In the genomic region with DNA sequence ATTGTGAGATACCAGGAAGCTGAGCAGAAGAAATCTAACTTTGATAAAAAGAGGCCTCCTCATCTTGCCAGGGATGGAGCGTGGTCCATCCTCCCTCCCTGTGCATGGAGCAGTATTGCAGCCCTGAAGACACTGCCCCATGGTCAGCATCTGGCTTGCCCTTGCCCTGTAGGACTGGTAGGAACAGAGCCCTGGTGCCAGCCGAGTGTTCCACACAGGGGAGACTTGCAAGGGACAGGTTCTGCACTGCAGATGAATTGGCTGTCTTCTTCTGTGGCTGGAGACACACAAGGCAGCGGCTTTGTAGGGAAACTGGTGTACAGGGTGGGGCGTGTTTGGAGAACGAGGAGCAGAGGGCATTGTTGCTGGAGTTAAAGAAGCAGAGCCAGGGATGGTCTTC, we compare ENCODE assay signal across 22 cellular contexts.
DNase-seq lines count a peak whose midpoint lies in the region; ATAC-seq, FAIRE-seq and TF ChIP-seq lines count a peak whose summit lies in the region.
"Had no signal": no experiment of that assay in that cellular context is flagged by ENCODE, and none has a peak within 500 bp of the region (broad histone marks: within the 10 kb centered on the region; RNA-seq: fewer than 3 reads in every experiment).

No MANE protein-coding gene starts in this region.

- no peak overlapping the region for H3K14ac ChIP-seq in H1 (ENCODE audit: insufficient read length)
- peak overlapping the region; percentile 39 for H3K14ac ChIP-seq in neuronal stem cell (ENCODE audit: low read length)

- no peak for DNase-seq in activated naive CD8-positive, alpha-beta T cell treated with anti-CD3 and anti-CD28 coated beads, Interleukin-2, amount 50 U/mL, for 24 hours
- DNase-seq in H1 (ENCODE audit: low read depth in 1 of 2, low spot score in 2 of 2), result no peak
- no peak for DNase-seq in neuronal stem cell (ENCODE audit: low spot score)
- DNase-seq in 8988T, result no peak
- DNase-seq in hepatocyte (ENCODE audit: low spot score), result no peak
- DNase-seq: AML-193, EL, GF-D8, Karpas-422, MV-4-11, NCI-H1105 treated with DMSO at 0.1 percent for 48 hours, NCI-H2029 treated with DMSO at 0.1 percent for 48 hours, NCI-H2171, NCI-H524 treated with DMSO at 0.1 percent for 48 hours, NCI-H82, Peyer's patch, SJCRH30 had no signal

- H3K18ac ChIP-seq in H1 (ENCODE audit: extremely low read depth, low read length), result no peak overlapping the region
- no peak overlapping the region for H3K18ac ChIP-seq in neuronal stem cell (ENCODE audit: low read length)

- H3K4me3 ChIP-seq in H1 (ENCODE audit: extremely low read depth in 1 of 4, insufficient read depth in 2 of 4, low read depth in 3 of 4, low read length in 4 of 4) (no peak overlapping the region), neuronal stem cell (ENCODE audit: low read length in 2 of 2) (no peak overlapping the region), hepatocyte (no peak overlapping the region)
- H3K4me3 ChIP-seq: Peyer's patch, SJCRH30 had no signal

- H3K36me3 Mint-ChIP-seq in activated naive CD8-positive, alpha-beta T cell, result peaks cover 2% of the 10 kb centered on the region
- peaks cover 3% of the 10 kb centered on the region for H3K36me3 Mint-ChIP-seq in activated naive CD8-positive, alpha-beta T cell treated with anti-CD3 and anti-CD28 coated beads, Interleukin-2, amount 50 U/mL, for 24 hours (ENCODE audit: low read depth)

- FAIRE-seq in H1 (lab: Jason Lieb, UNC), result no peak
- FAIRE-seq: D721Med had no signal

- H3K4ac ChIP-seq in H1 (replicated peaks; ENCODE audit: insufficient read length, low read depth, low read length) (no peak overlapping the region), neuronal stem cell (ENCODE audit: low read length) (no peak overlapping the region)

- H3K4me2 ChIP-seq in H1 (ENCODE audit: insufficient read depth in 1 of 2, low read depth in 2 of 2, low read length in 2 of 2) (no peak overlapping the region), neuronal stem cell (ENCODE audit: insufficient read depth, low read length, poor library complexity, severe bottlenecking) (no peak overlapping the region), hepatocyte (no peak overlapping the region)

- peak overlapping the region; percentile 22 for H3K27ac Mint-ChIP-seq in activated naive CD8-positive, alpha-beta T cell
- no peak overlapping the region for H3K27ac Mint-ChIP-seq in activated naive CD8-positive, alpha-beta T cell treated with anti-CD3 and anti-CD28 coated beads, Interleukin-2, amount 50 U/mL, for 24 hours

- H3K4me1 ChIP-seq in H1 (replicated peaks in 1 of 4; ENCODE audit: control insufficient read depth in 3 of 4, insufficient read depth in 4 of 4, low read length in 3 of 4) (peaks cover 0 to 9% (median 6%) of the 10 kb centered on the region in 4 experiments; a peak in 4 of 7 replicates), neuronal stem cell (ENCODE audit: control insufficient read depth in 2 of 2, insufficient read depth in 1 of 2, low read depth in 1 of 2, low read length in 2 of 2) (peaks cover 19 to 42% of the 10 kb centered on the region in 2 donors), hepatocyte (ENCODE audit: insufficient read depth) (no peaks in the 10 kb centered on the region)
- H3K4me1 ChIP-seq: Peyer's patch, SJCRH30 had no signal

- peaks cover 0 to 2% of the 10 kb centered on the region in 2 experiments for H4K20me1 ChIP-seq in H1 (replicated peaks in 1 of 2; ENCODE audit: control insufficient read depth in 1 of 2, insufficient read depth in 2 of 2, low read length in 2 of 2)
- no peaks in the 10 kb centered on the region for H4K20me1 ChIP-seq in hepatocyte (ENCODE audit: insufficient read depth, poor library complexity, severe bottlenecking)

- H3K9me3 ChIP-seq in H1 (ENCODE audit: insufficient read depth in 2 of 2, low read depth in 1 of 2, low read length in 1 of 2) (no peaks in the 10 kb centered on the region; a peak in 1 of 4 replicates), neuronal stem cell (replicated peaks in 1 of 2; ENCODE audit: control insufficient read depth in 2 of 2, insufficient read depth in 1 of 2, low read depth in 1 of 2, low read length in 2 of 2) (peaks cover 0 to 4% of the 10 kb centered on the region in 2 donors), hepatocyte (ENCODE audit: low read depth) (no peaks in the 10 kb centered on the region)
- H3K9me3 ChIP-seq: Peyer's patch, SJCRH30 had no signal

- H2BK12ac ChIP-seq in H1 (ENCODE audit: low read depth, low read length) (0 out of 2 replicates have a peak overlapping the region, but pooled peaks have one; percentile 60), neuronal stem cell (ENCODE audit: low read length) (no peak overlapping the region)

- H4K91ac ChIP-seq in H1 (replicated peaks; ENCODE audit: insufficient read length, low read length), result no peak overlapping the region
- H4K91ac ChIP-seq in neuronal stem cell (ENCODE audit: low read depth, low read length, poor library complexity), result no peak overlapping the region

- TF ChIP-seq CTCF in H1 (IDR thresholded peaks at IDR 0.05; ENCODE audit: control extremely low read depth in 1 of 3, insufficient read depth in 1 of 3, low read depth in 1 of 3, low read length in 3 of 3), result no peak
- TF ChIP-seq CTCF in hepatocyte (IDR thresholded peaks at IDR 0.05; ENCODE audit: poor library complexity), result no peak

- H3K27me3 ChIP-seq in H1 (replicated peaks in 1 of 4; ENCODE audit: control insufficient read depth in 3 of 4, extremely low read depth in 1 of 4, insufficient read depth in 3 of 4, low read length in 3 of 4) (no peaks in the 10 kb centered on the region), neuronal stem cell (ENCODE audit: control insufficient read depth in 3 of 3, insufficient read depth in 3 of 3, low read depth in 1 of 3, low read length in 3 of 3) (peaks cover 0 to 2% (median 0%) of the 10 kb centered on the region in 3 experiments), hepatocyte (no peaks in the 10 kb centered on the region)
- H3K27me3 ChIP-seq: Peyer's patch, SJCRH30 had no signal

- H2AFZ ChIP-seq in H1 (ENCODE audit: low read length) (no peak overlapping the region), neuronal stem cell (ENCODE audit: low read length) (no peak overlapping the region), hepatocyte (no peak overlapping the region)

- H3K79me2 ChIP-seq in H1 (ENCODE audit: control insufficient read depth in 1 of 2, insufficient read depth in 2 of 2, low read length in 2 of 2) (no peaks in the 10 kb centered on the region), hepatocyte (no peaks in the 10 kb centered on the region)

- no peak overlapping the region for H3K23ac ChIP-seq in H1 (ENCODE audit: insufficient read length)
- peak overlapping the region; percentile 10 for H3K23ac ChIP-seq in neuronal stem cell (ENCODE audit: low read depth, low read length, poor library complexity)

- H2BK15ac ChIP-seq in H1 (ENCODE audit: low read length) (no peak overlapping the region), neuronal stem cell (ENCODE audit: low read length) (no peak overlapping the region)

- TF ChIP-seq EP300 in H1 (IDR thresholded peaks at IDR 0.05; ENCODE audit: borderline replicate concordance in 1 of 2, low read depth in 2 of 2, low read length in 2 of 2), result no peak

- TF ChIP-seq POLR2A in H1 (IDR thresholded peaks at IDR 0.05; ENCODE audit: control extremely low read depth in 1 of 2, low read depth in 2 of 2, low read length in 2 of 2), result no peak

- ATAC-seq in activated naive CD8-positive, alpha-beta T cell treated with anti-CD3 and anti-CD28 coated beads, Interleukin-2, amount 50 U/mL, for 24 hours, result no peak
- ATAC-seq in HG02870 (IDR thresholded peaks at IDR 0.05; ENCODE audit: unreplicated experiment) (no peak), HG02852 (IDR thresholded peaks at IDR 0.05; ENCODE audit: unreplicated experiment) (no peak)

- H4K8ac ChIP-seq in H1 (ENCODE audit: extremely low read depth, insufficient read depth, low read length) (no peak overlapping the region; the same call in 1 of the 2 replicates), neuronal stem cell (ENCODE audit: low read depth, low read length) (no peak overlapping the region)

- H3K36me3 ChIP-seq in H1 (ENCODE audit: control insufficient read depth in 2 of 4, insufficient read depth in 4 of 4, low read length in 3 of 4) (no peaks in the 10 kb centered on the region), neuronal stem cell (replicated peaks in 1 of 2; ENCODE audit: control insufficient read depth in 2 of 2, insufficient read depth in 2 of 2, low read length in 2 of 2) (peaks cover 2 to 31% of the 10 kb centered on the region in 2 donors), hepatocyte (replicated peaks; ENCODE audit: insufficient read depth, low read depth) (no peaks in the 10 kb centered on the region)
- H3K36me3 ChIP-seq: Peyer's patch, SJCRH30 had no signal

- no peak overlapping the region for H3K27ac ChIP-seq in H1 (ENCODE audit: low read depth, low read length)
- H3K27ac ChIP-seq in neuronal stem cell (replicated peaks; ENCODE audit: low read length), result no peak overlapping the region
- no peak overlapping the region for H3K27ac ChIP-seq in hepatocyte
- H3K27ac ChIP-seq: C4-2B, Peyer's patch, SJCRH30 had no signal

- POLR2A ChIA-PET in H1 (lab: Charles Lee; ENCODE audit: partially characterized antibody), result no interaction called here

- H2BK5ac ChIP-seq in H1 (ENCODE audit: low read depth, low read length), result no peak overlapping the region
- H2BK5ac ChIP-seq in neuronal stem cell (ENCODE audit: low read length), result no peak overlapping the region

- WGBS in H1 (ENCODE audit: extremely low coverage in 1 of 2, insufficient coverage in 1 of 2, insufficient read length in 1 of 2, insufficient replicate concordance in 2 of 2, low coverage in 1 of 2, low lambda C conversion rate in 2 of 2, missing lambda C conversion rate in 1 of 2), 2 experiments, result 91% methylated on average over 5 of the region's 5 CpGs; no CpG with 5 or more reads in 1 of the 2 experiments
- WGBS in neuronal stem cell (ENCODE audit: extremely low coverage in 2 of 2, insufficient read length in 2 of 2, insufficient replicate concordance in 1 of 2), 2 donors, result no CpG with 5 or more reads among the region's 5 CpGs
- WGBS in hepatocyte (ENCODE audit: low lambda C conversion rate, missing lambda C conversion rate), result 92% methylated on average over 5 of the region's 5 CpGs

- TF ChIP-seq RAD21 in H1 (IDR thresholded peaks at IDR 0.05 in 1 of 2, conservative IDR thresholded peaks at IDR 0.05 in 1 of 2; ENCODE audit: low read depth in 2 of 2, low read length in 2 of 2), result no peak

- H2BK120ac ChIP-seq in H1 (replicated peaks; ENCODE audit: low read depth, low read length) (no peak overlapping the region), neuronal stem cell (ENCODE audit: low read depth, low read length) (no peak overlapping the region)

- H2BK20ac ChIP-seq in H1 (ENCODE audit: low read length), result no peak overlapping the region

- no peak overlapping the region for H2AK5ac ChIP-seq in H1 (ENCODE audit: low read depth, low read length)
- no peak overlapping the region for H2AK5ac ChIP-seq in neuronal stem cell (ENCODE audit: low read depth, low read length)

- no peaks in the 10 kb centered on the region for H3K9me2 ChIP-seq in hepatocyte (replicated peaks; ENCODE audit: insufficient read depth)

- no peaks in the 10 kb centered on the region for H3K23me2 ChIP-seq in H1 (ENCODE audit: low read depth, low read length)

- H3K79me1 ChIP-seq in H1 (ENCODE audit: low read depth, low read length) (no peaks in the 10 kb centered on the region), neuronal stem cell (ENCODE audit: low read depth, low read length) (no peaks in the 10 kb centered on the region)

- CTCF ChIA-PET in H1 (lab: Charles Lee; ENCODE audit: partially characterized antibody), result interaction anchor here (1.1 to 9.4 kb wide), 9 partner anchors 9 to 106 kb away, joined by 3 to 88 read pairs (median 5); no protein-coding TSS in a partner anchor

- no peaks in the 10 kb centered on the region for H3K27me3 Mint-ChIP-seq in activated naive CD8-positive, alpha-beta T cell
- no peaks in the 10 kb centered on the region for H3K27me3 Mint-ChIP-seq in activated naive CD8-positive, alpha-beta T cell treated with anti-CD3 and anti-CD28 coated beads, Interleukin-2, amount 50 U/mL, for 24 hours

- no peak overlapping the region for H3K9ac ChIP-seq in H1 (replicated peaks in 1 of 4; ENCODE audit: extremely low read depth in 1 of 4, low read depth in 3 of 4, low read length in 3 of 4)
- peak overlapping the region; percentile 24 for H3K9ac ChIP-seq in neuronal stem cell (ENCODE audit: low read depth, low read length, poor library complexity)

- H4K5ac ChIP-seq in H1 (ENCODE audit: insufficient read length, low read depth, low read length), result no peak overlapping the region

- H3K4me3 Mint-ChIP-seq in activated naive CD8-positive, alpha-beta T cell, result no peak overlapping the region
- no peak overlapping the region for H3K4me3 Mint-ChIP-seq in activated naive CD8-positive, alpha-beta T cell treated with anti-CD3 and anti-CD28 coated beads, Interleukin-2, amount 50 U/mL, for 24 hours

- no peaks in the 10 kb centered on the region for H3K9me3 Mint-ChIP-seq in activated naive CD8-positive, alpha-beta T cell (ENCODE audit: low read depth)
- H3K9me3 Mint-ChIP-seq in activated naive CD8-positive, alpha-beta T cell treated with anti-CD3 and anti-CD28 coated beads, Interleukin-2, amount 50 U/mL, for 24 hours, result no peaks in the 10 kb centered on the region

- no peak overlapping the region for H3K56ac ChIP-seq in H1 (replicated peaks; ENCODE audit: insufficient read length, low read depth, low read length)

- H3K4me1 Mint-ChIP-seq in activated naive CD8-positive, alpha-beta T cell (ENCODE audit: low read depth), result peaks cover 48% of the 10 kb centered on the region
- H3K4me1 Mint-ChIP-seq in activated naive CD8-positive, alpha-beta T cell treated with anti-CD3 and anti-CD28 coated beads, Interleukin-2, amount 50 U/mL, for 24 hours, result peaks cover 39% of the 10 kb centered on the region
